Comparison of ENCODE assay signal across 8 cellular contexts in the genomic region with DNA sequence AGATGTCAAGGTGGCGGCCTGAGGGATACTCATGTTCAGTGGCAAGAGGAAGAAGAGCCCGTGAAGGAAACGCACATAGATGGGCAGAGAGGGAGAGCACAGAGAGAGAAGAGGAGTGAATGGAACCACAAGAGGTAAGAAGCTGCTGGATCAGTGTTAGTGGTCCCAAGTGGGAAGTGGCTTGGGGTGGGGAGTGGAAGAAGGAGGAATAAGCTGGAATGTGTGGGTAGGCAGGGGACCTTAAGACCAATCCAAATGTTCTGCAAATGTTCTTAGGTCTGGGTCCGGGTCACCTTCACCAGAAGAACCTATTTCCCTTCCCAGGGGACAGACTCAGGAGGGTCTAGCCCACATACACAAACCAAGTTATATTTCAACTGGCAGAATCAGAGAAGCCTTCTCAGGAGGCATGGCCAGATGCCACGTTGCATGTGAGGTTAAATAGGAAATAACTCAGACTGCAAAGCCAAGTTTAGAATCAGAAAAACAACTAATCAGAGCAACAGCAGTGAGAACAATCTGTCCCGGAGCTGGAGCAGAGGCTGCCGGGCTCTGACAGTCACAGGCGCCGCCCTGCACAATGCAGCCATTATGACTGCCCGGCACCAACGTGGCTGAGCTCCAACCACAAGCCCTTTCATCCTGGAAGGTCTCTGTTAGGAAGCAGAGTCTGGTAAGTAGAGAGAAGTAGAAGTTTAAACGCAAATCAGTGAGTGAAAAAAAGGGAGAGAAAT.
DNase-seq lines count a peak whose midpoint lies in the region; ATAC-seq and TF ChIP-seq lines count a peak whose summit lies in the region.

No MANE protein-coding gene starts in this region.

- CTCF ChIA-PET in CD8-positive, alpha-beta T cell (lab: Charles Lee) = no interaction called here

- ATAC-seq in CD8-positive, alpha-beta T cell = no peak
- peak; percentile 98 for ATAC-seq in Right ventricle myocardium inferior
- ATAC-seq in GM21576 (IDR thresholded peaks at IDR 0.05; ENCODE audit: unreplicated experiment) = no peak

- H3K27ac ChIP-seq in CD8-positive, alpha-beta T cell (ENCODE audit: low read depth, low read length) = no peak overlapping the region

- POLR2A ChIA-PET in CD8-positive, alpha-beta T cell (lab: Charles Lee) = interaction anchor here (0.6 to 1.0 kb wide), 2 partner anchors 18 to 76 kb away, joined by 3 to 7 read pairs; no protein-coding TSS in a partner anchor

- H3K4me3 ChIP-seq in CD8-positive, alpha-beta T cell (ENCODE audit: low read depth, low read length) = no peak overlapping the region

- no peaks in the 10 kb centered on the region for H3K36me3 Mint-ChIP-seq in CD8-positive, alpha-beta T cell
- H3K36me3 Mint-ChIP-seq in activated naive CD8-positive, alpha-beta T cell = no peaks in the 10 kb centered on the region

- H3K9me3 Mint-ChIP-seq in CD8-positive, alpha-beta T cell = no peaks in the 10 kb centered on the region
- H3K9me3 Mint-ChIP-seq in activated naive CD8-positive, alpha-beta T cell (ENCODE audit: low read depth) = no peaks in the 10 kb centered on the region

- H3K9me3 ChIP-seq in CD8-positive, alpha-beta T cell (ENCODE audit: low read length) = no peaks in the 10 kb centered on the region

- intact Hi-C loops in CD8-positive, alpha-beta T cell (cut with DNase I, micrococcal nuclease) = loop anchor here (5.0 to 10.0 kb wide), 2 partner anchors 277 to 294 kb away; no protein-coding TSS in a partner anchor
- intact Hi-C loops in Right ventricle myocardium inferior (cut with DNase I) = loop anchor here (5.0 to 10.0 kb wide), 3 partner anchors 134 to 524 kb away; a partner anchor contains a TSS
- intact Hi-C loops in posterior cingulate gyrus (cut with DNase I) = loop anchor here (5.0 to 10.0 kb wide), 2 partner anchors 87 to 234 kb away; no protein-coding TSS in a partner anchor

- peak overlapping the region; percentile 64 for H3K27ac Mint-ChIP-seq in CD8-positive, alpha-beta T cell
- H3K27ac Mint-ChIP-seq in activated naive CD8-positive, alpha-beta T cell = peak overlapping the region; percentile 36

- peak overlapping the region; percentile 56 for H3K4me3 Mint-ChIP-seq in CD8-positive, alpha-beta T cell
- H3K4me3 Mint-ChIP-seq in activated naive CD8-positive, alpha-beta T cell = peak overlapping the region; percentile 30

- peaks cover 4% of the 10 kb centered on the region for H3K27me3 Mint-ChIP-seq in CD8-positive, alpha-beta T cell (ENCODE audit: low read depth)
- H3K27me3 Mint-ChIP-seq in activated naive CD8-positive, alpha-beta T cell = peaks cover under 1% of the 10 kb centered on the region

- peak in 1 of 7 experiments; percentile 21 for DNase-seq in CD8-positive, alpha-beta T cell
- DNase-seq in Right ventricle myocardium inferior (ENCODE audit: missing footprints) (peak; percentile 91), posterior cingulate gyrus (peak; percentile 82 to 99 (median 92)), SKM-1 treated with dmso at 0.1 percent for 144 hours (lab: John Stamatoyannopoulos, UW; ENCODE audit: unreplicated experiment) (no peak), glomerular visceral epithelial cell (ENCODE audit: extremely low spot score) (no peak), NK-92 (lab: John Stamatoyannopoulos, UW; ENCODE audit: unreplicated experiment) (no peak)

- no peaks in the 10 kb centered on the region for H3K27me3 ChIP-seq in CD8-positive, alpha-beta T cell (ENCODE audit: insufficient read depth, low read length)

- peaks cover 14% of the 10 kb centered on the region for H3K4me1 Mint-ChIP-seq in CD8-positive, alpha-beta T cell (ENCODE audit: low read depth)
- peaks cover 10% of the 10 kb centered on the region for H3K4me1 Mint-ChIP-seq in activated naive CD8-positive, alpha-beta T cell (ENCODE audit: low read depth)

- no peaks in the 10 kb centered on the region for H3K4me1 ChIP-seq in CD8-positive, alpha-beta T cell (ENCODE audit: insufficient read depth, low read length)

- H3K36me3 ChIP-seq in CD8-positive, alpha-beta T cell (ENCODE audit: insufficient read depth, low read length) = no peaks in the 10 kb centered on the region

- no peak for TF ChIP-seq CTCF in CD8-positive, alpha-beta T cell (IDR thresholded peaks at IDR 0.05)

Comparison
In these comparisons a context has a peak if more than half of its experiments do, and no peak if none do; other contexts are left out.
1. DNase-seq: peak in Right ventricle myocardium inferior (single experiment) and posterior cingulate gyrus (10 of 10); none in SKM-1 treated with dmso at 0.1 percent for 144 hours (single experiment), glomerular visceral epithelial cell (single experiment) and NK-92 (single experiment).